8 cellular contexts compared by ENCODE assay signal in genomic region chr3:61521229-61521628, GRCh38. TPM values are rescaled to one million over a fixed set of nuclear protein-coding genes. Genes with fewer than 3 reads are reported as not detected.
A peak's percentile ranks its signal among the peaks of the same experiment; 100 is the strongest.
DNase-seq lines count a peak whose midpoint lies in the region; ATAC-seq and TF ChIP-seq lines count a peak whose summit lies in the region.
"Had no signal": no experiment of that assay in that cellular context is flagged by ENCODE, and none has a peak within 500 bp of the region (broad histone marks: within the 10 kb centered on the region; RNA-seq: fewer than 3 reads in every experiment).

No MANE protein-coding gene starts in this region.

- H3K36me3 Mint-ChIP-seq in MCF 10A (ENCODE audit: insufficient read depth, unreplicated experiment): no peaks in the 10 kb centered on the region

- no peak overlapping the region for H3K4me3 Mint-ChIP-seq in MCF 10A (ENCODE audit: unreplicated experiment)

- no peak overlapping the region for H3K27ac Mint-ChIP-seq in MCF 10A (ENCODE audit: low read depth, unreplicated experiment)

- ATAC-seq in GM19025 (IDR thresholded peaks at IDR 0.05; ENCODE audit: low read depth, unreplicated experiment) (peak; percentile 94), HG03565 (IDR thresholded peaks at IDR 0.05; ENCODE audit: unreplicated experiment) (peak; percentile 95)

- H3K4me3 ChIP-seq in H7 (ENCODE audit: insufficient read depth, low read depth, low read length): no peak overlapping the region
- H3K4me3 ChIP-seq: vagina had no signal

- intact Hi-C loops in MCF 10A (cut with micrococcal nuclease): no loop called here

- no peak for TF ChIP-seq CTCF in MCF 10A (IDR thresholded peaks at IDR 0.05; ENCODE audit: unreplicated experiment)

- no peaks in the 10 kb centered on the region for H3K9me3 Mint-ChIP-seq in MCF 10A (ENCODE audit: unreplicated experiment)

- peaks cover 5% of the 10 kb centered on the region for H3K4me1 Mint-ChIP-seq in MCF 10A (ENCODE audit: insufficient read depth, unreplicated experiment)

- H3K27me3 Mint-ChIP-seq in MCF 10A (ENCODE audit: insufficient read depth, unreplicated experiment): no peaks in the 10 kb centered on the region

- DNase-seq in H7 (peak; percentile 32), NCI-H2196 (lab: John Stamatoyannopoulos, UW; ENCODE audit: unreplicated experiment) (no peak), DMS153 treated with DMSO at 0.1 percent for 48 hours (lab: John Stamatoyannopoulos, UW; ENCODE audit: unreplicated experiment) (no peak), MCF 10A (ENCODE audit: unreplicated experiment) (no peak)
- DNase-seq in stimulated activated CD4-positive, alpha-beta T cell treated with anti-CD3 and anti-CD28 coated beads, Interleukin-15, amount 100 ng/mL, for 24 hours: peak; percentile 59

- no TSS peak for BruUV-seq in MCF 10A (replicated peaks; lab: Mats Ljungman, UMichigan)

- no peaks in the 10 kb centered on the region for H3K27me3 ChIP-seq in H7 (ENCODE audit: control insufficient read depth, insufficient read depth, low read length)
- H3K27me3 ChIP-seq: vagina had no signal

- POLR2A ChIA-PET in MCF 10A (lab: Yijun Ruan, JAX): no interaction called here

- CTCF ChIA-PET in MCF 10A (lab: Yijun Ruan, JAX): no interaction called here

- no peaks in the 10 kb centered on the region for H3K36me3 ChIP-seq in H7 (replicated peaks; ENCODE audit: control insufficient read depth, insufficient read depth, low read length)
- H3K36me3 ChIP-seq: vagina had no signal

RNA-seq across cellular contexts. Expression of gene PTPRG, which starts 40.1 kb away (rescaled TPM):
- 54.4 and 81.5 TPM in 2 replicates for total RNA-seq in H7 (2014; rRNA removed; shearing (Covaris generic))
- 47.9 and 54.5 TPM in 2 replicates for total RNA-seq in MCF 10A (2022)

Comparison
In these comparisons a context has a peak if more than half of its experiments do, and no peak if none do; other contexts are left out.
1. DNase-seq: peak in H7 (single experiment) and stimulated activated CD4-positive, alpha-beta T cell treated with anti-CD3 and anti-CD28 coated beads, Interleukin-15, amount 100 ng/mL, for 24 hours (single experiment); none in NCI-H2196 (single experiment), DMS153 treated with DMSO at 0.1 percent for 48 hours (single experiment) and MCF 10A (single experiment).